ENCODE assay signal across 32 cellular contexts in genomic region chr2:104570259-104570658, GRCh38.
"Had no signal": no experiment of that assay in that cellular context is flagged by ENCODE, and none has a peak within 500 bp of the region (broad histone marks: within the 10 kb centered on the region; RNA-seq: fewer than 3 reads in every experiment).

No MANE protein-coding gene starts in this region.

- H3K27ac ChIP-seq: adrenal gland, body of pancreas, brain microvascular endothelial cell, breast epithelium, VCaP had no signal

- DNase-seq: activated B cell treated with CpG ODN at 0.5 μM for 24 hours; activated CD4-positive, alpha-beta memory T cell treated with anti-CD3 and anti-CD28 coated beads for 36 hours; activated CD4-positive, alpha-beta T cell treated with anti-CD3 and anti-CD28 coated beads for 4 hours; activated CD4-positive, alpha-beta T cell treated with anti-CD3 and anti-CD28 coated beads, Interleukin-2, amount 10 ng/mL, durations not matched to agents 24 days and 14 days; activated CD4-positive, alpha-beta T cell treated with anti-CD3 and anti-CD28 coated beads, Interleukin-2, amount 50 U/mL, for 1 hour; activated CD4-positive, alpha-beta T cell treated with anti-CD3 and anti-CD28 coated beads, Interleukin-2, amount 50 U/mL, for 4 hours; activated CD4-positive, CD25-positive, alpha-beta regulatory T cell treated with anti-CD3 and anti-CD28 coated beads, Interleukin-2, amount 50 U/mL, for 72 hours; activated CD8-positive, alpha-beta memory T cell treated with anti-CD3 and anti-CD28 coated beads, Interleukin-2, amount 50 U/mL, for 4 hours; activated CD8-positive, alpha-beta T cell treated with anti-CD3 and anti-CD28 coated beads for 36 hours; activated effector memory CD4-positive, alpha-beta T cell treated with anti-CD3 and anti-CD28 coated beads, Interleukin-2, amount 50 U/mL, for 16 hours; activated gamma-delta T cell treated with Interleukin-2 at 50 U/mL for 16 hours; activated naive CD4-positive, alpha-beta T cell; activated naive CD4-positive, alpha-beta T cell treated with anti-CD3 and anti-CD28 coated beads for 36 hours; activated naive CD4-positive, alpha-beta T cell treated with anti-CD3 and anti-CD28 coated beads, Interleukin-2, amount 50 U/mL, for 16 hours; activated naive CD8-positive, alpha-beta T cell treated with anti-CD3 and anti-CD28 coated beads for 36 hours; activated T-cell treated with anti-CD3 and anti-CD28 coated beads for 4 hours; activated T-cell treated with anti-CD3 and anti-CD28 coated beads, Interleukin-2, amount 50 U/mL, for 1 hour; activated T-cell treated with anti-CD3 and anti-CD28 coated beads, Interleukin-2, amount 50 U/mL, for 4 hours; activated T-cell treated with anti-CD3 and anti-CD28 coated beads, Interleukin-2, amount 50 U/mL, for 72 hours; adrenal gland; amniotic stem cell; aorta; body of pancreas; brain microvascular endothelial cell; central memory CD4-positive, alpha-beta T cell; T-helper 1 cell; T-helper 2 cell; T-helper 9 cell had no signal

- H3K4me3 ChIP-seq: adrenal gland, body of pancreas, breast epithelium had no signal

- H3K9me3 ChIP-seq: adrenal gland, body of pancreas, breast epithelium had no signal

- FAIRE-seq: astrocyte, TTC549 had no signal

- H3K4me1 ChIP-seq: adrenal gland, body of pancreas, breast epithelium had no signal

- H3K36me3 ChIP-seq: adrenal gland, brain microvascular endothelial cell, breast epithelium had no signal

- H3K27me3 ChIP-seq: adrenal gland, body of pancreas, brain microvascular endothelial cell, breast epithelium had no signal
